ENCODE assay signal across 11 cellular contexts in genomic region chr5:154849261-154849660, GRCh38. TPM values are rescaled to one million over a fixed set of nuclear protein-coding genes. Genes with fewer than 3 reads are reported as not detected.
DNase-seq lines count a peak whose midpoint lies in the region; ATAC-seq and TF ChIP-seq lines count a peak whose summit lies in the region.
"Had no signal": no experiment of that assay in that cellular context is flagged by ENCODE, and none has a peak within 500 bp of the region (broad histone marks: within the 10 kb centered on the region; RNA-seq: fewer than 3 reads in every experiment).

No MANE protein-coding gene starts in this region.

- DNase-seq in fibroblast of mammary gland (ENCODE audit: low read depth) (no peak), nephron progenitor cell (no peak), thoracic aorta (ENCODE audit: low spot score) (no peak), NCI-H1105 (lab: John Stamatoyannopoulos, UW) (no peak), SKM-1 (lab: John Stamatoyannopoulos, UW; ENCODE audit: unreplicated experiment) (no peak)
- DNase-seq in activated T-cell treated with anti-CD3 and anti-CD28 coated beads, Interleukin-2, amount 50 U/mL, for 72 hours = no peak
- DNase-seq in activated CD4-positive, alpha-beta memory T cell treated with anti-CD3 and anti-CD28 coated beads, Interleukin-2, amount 10 ng/mL, durations not matched to agents 7 days and 5 days = no peak
- DNase-seq: amniotic stem cell, NCI-H2171 treated with DMSO at 0.1 percent for 48 hours, T1000 had no signal

- H3K4me1 ChIP-seq in thoracic aorta (ENCODE audit: control insufficient read depth in 1 of 2, low read depth in 2 of 2) = peaks cover 12 to 45% of the 10 kb centered on the region in 2 donors

- H3K9me3 Mint-ChIP-seq in nephron progenitor cell = no peaks in the 10 kb centered on the region
- H3K9me3 Mint-ChIP-seq in activated T-cell treated with anti-CD3 and anti-CD28 coated beads, Interleukin-2, amount 50 U/mL, for 72 hours = no peaks in the 10 kb centered on the region
- H3K9me3 Mint-ChIP-seq in activated CD4-positive, alpha-beta memory T cell treated with anti-CD3 and anti-CD28 coated beads, Interleukin-2, amount 10 ng/mL, durations not matched to agents 7 days and 5 days = no peaks in the 10 kb centered on the region

- ATAC-seq in thoracic aorta (ENCODE audit: insufficient number of reproducible peaks, low FRiP score, low read depth) = no peak
- no peak for ATAC-seq in activated T-cell treated with anti-CD3 and anti-CD28 coated beads, Interleukin-2, amount 50 U/mL, for 72 hours (replicated peaks in 1 of 2)

- POLR2A ChIA-PET in activated CD4-positive, alpha-beta memory T cell treated with anti-CD3 and anti-CD28 coated beads, Interleukin-2, amount 10 ng/mL, durations not matched to agents 7 days and 5 days (lab: Charles Lee) = no interaction called here

- H3K9me3 ChIP-seq in thoracic aorta = no peaks in the 10 kb centered on the region

- H3K4me1 Mint-ChIP-seq in nephron progenitor cell = peaks cover 55% of the 10 kb centered on the region
- H3K4me1 Mint-ChIP-seq in activated T-cell treated with anti-CD3 and anti-CD28 coated beads, Interleukin-2, amount 50 U/mL, for 72 hours (ENCODE audit: low read depth) = peaks cover 17% of the 10 kb centered on the region
- no peaks in the 10 kb centered on the region for H3K4me1 Mint-ChIP-seq in activated CD4-positive, alpha-beta memory T cell treated with anti-CD3 and anti-CD28 coated beads, Interleukin-2, amount 10 ng/mL, durations not matched to agents 7 days and 5 days

- peak overlapping the region in 1 of 2 donors; percentile 78 for H3K27ac ChIP-seq in thoracic aorta

- H3K4me3 ChIP-seq in WI38 (ENCODE audit: low read depth, low read length) = peak overlapping the region; percentile 68
- peak overlapping the region; percentile 4 for H3K4me3 ChIP-seq in fibroblast of mammary gland (ENCODE audit: control insufficient read depth, low read depth, low read length)
- H3K4me3 ChIP-seq in thoracic aorta = peak overlapping the region; percentile 73

- TF ChIP-seq CTCF in WI38 (IDR thresholded peaks at IDR 0.05; ENCODE audit: low read depth, low read length) (no peak), fibroblast of mammary gland (conservative IDR thresholded peaks at IDR 0.05; ENCODE audit: control insufficient read depth, insufficient read depth, low read depth, low read length) (no peak), nephron progenitor cell (IDR thresholded peaks at IDR 0.05) (no peak), thoracic aorta (IDR thresholded peaks at IDR 0.05) (no peak)

- H3K36me3 Mint-ChIP-seq in nephron progenitor cell (ENCODE audit: low read depth) = peaks cover 10% of the 10 kb centered on the region
- H3K36me3 Mint-ChIP-seq in activated T-cell treated with anti-CD3 and anti-CD28 coated beads, Interleukin-2, amount 50 U/mL, for 72 hours (ENCODE audit: insufficient read depth in 2 of 2) = peaks cover 0 to 4% of the 10 kb centered on the region in 2 donors
- no peaks in the 10 kb centered on the region for H3K36me3 Mint-ChIP-seq in activated CD4-positive, alpha-beta memory T cell treated with anti-CD3 and anti-CD28 coated beads, Interleukin-2, amount 10 ng/mL, durations not matched to agents 7 days and 5 days (ENCODE audit: low read depth)

- peak overlapping the region; percentile 98 for H3K27ac Mint-ChIP-seq in nephron progenitor cell
- H3K27ac Mint-ChIP-seq in activated T-cell treated with anti-CD3 and anti-CD28 coated beads, Interleukin-2, amount 50 U/mL, for 72 hours = no peak overlapping the region
- H3K27ac Mint-ChIP-seq in activated CD4-positive, alpha-beta memory T cell treated with anti-CD3 and anti-CD28 coated beads, Interleukin-2, amount 10 ng/mL, durations not matched to agents 7 days and 5 days = no peak overlapping the region

- H3K27me3 Mint-ChIP-seq in nephron progenitor cell (ENCODE audit: low read depth, poor library complexity) = no peaks in the 10 kb centered on the region
- H3K27me3 Mint-ChIP-seq in activated T-cell treated with anti-CD3 and anti-CD28 coated beads, Interleukin-2, amount 50 U/mL, for 72 hours (ENCODE audit: low read depth) = no peaks in the 10 kb centered on the region
- H3K27me3 Mint-ChIP-seq in activated CD4-positive, alpha-beta memory T cell treated with anti-CD3 and anti-CD28 coated beads, Interleukin-2, amount 10 ng/mL, durations not matched to agents 7 days and 5 days = no peaks in the 10 kb centered on the region

- peak overlapping the region; percentile 85 for H3K4me3 Mint-ChIP-seq in nephron progenitor cell
- no peak overlapping the region for H3K4me3 Mint-ChIP-seq in activated T-cell treated with anti-CD3 and anti-CD28 coated beads, Interleukin-2, amount 50 U/mL, for 72 hours
- H3K4me3 Mint-ChIP-seq in activated CD4-positive, alpha-beta memory T cell treated with anti-CD3 and anti-CD28 coated beads, Interleukin-2, amount 10 ng/mL, durations not matched to agents 7 days and 5 days = no peak overlapping the region

- no peaks in the 10 kb centered on the region for H3K27me3 ChIP-seq in thoracic aorta (replicated peaks; ENCODE audit: insufficient read depth)

- H3K36me3 ChIP-seq in thoracic aorta = no peaks in the 10 kb centered on the region

- CTCF ChIA-PET in activated CD4-positive, alpha-beta memory T cell treated with anti-CD3 and anti-CD28 coated beads, Interleukin-2, amount 10 ng/mL, durations not matched to agents 7 days and 5 days (lab: Charles Lee) = no interaction called here

RNA-seq across cellular contexts. Expression of gene FAXDC2, which starts 1.1 kb away (rescaled TPM):
- 10 to 100 TPM; 43.9 to 70.5 TPM for total RNA-seq in thoracic aorta
- under 1 TPM in 1 of 2 donors, not detected in 1; 0.43 TPM for total RNA-seq in activated T-cell treated with anti-CD3 and anti-CD28 coated beads, Interleukin-2, amount 50 U/mL, for 72 hours
- total RNA-seq in activated CD4-positive, alpha-beta memory T cell treated with anti-CD3 and anti-CD28 coated beads, Interleukin-2, amount 10 ng/mL, durations not matched to agents 7 days and 5 days = not detected

RNA-seq across cellular contexts. Expression of gene CNOT8, which starts 9.2 kb away (rescaled TPM):
- total RNA-seq in thoracic aorta = 10 to 100 TPM; 75.5 to 90.9 TPM
- total RNA-seq in activated T-cell treated with anti-CD3 and anti-CD28 coated beads, Interleukin-2, amount 50 U/mL, for 72 hours = 10 to 100 TPM; 59.3 to 63.8 TPM
- 10 to 100 TPM; 86.2 to 94.5 TPM for total RNA-seq in activated CD4-positive, alpha-beta memory T cell treated with anti-CD3 and anti-CD28 coated beads, Interleukin-2, amount 10 ng/mL, durations not matched to agents 7 days and 5 days

Comparison
In these comparisons a context has a peak if more than half of its experiments do, and no peak if none do; other contexts are left out.
1. H3K4me3 ChIP-seq: peak in every context shown above with its lines; median percentile 73 in thoracic aorta; 68 in WI38; 4 in fibroblast of mammary gland.
2. RNA of gene FAXDC2, which starts 1.1 kb away (total RNA-seq): 43.9 to 70.5 TPM in thoracic aorta; 0.43 TPM in activated T-cell treated with anti-CD3 and anti-CD28 coated beads, Interleukin-2, amount 50 U/mL, for 72 hours and not detected in activated CD4-positive, alpha-beta memory T cell treated with anti-CD3 and anti-CD28 coated beads, Interleukin-2, amount 10 ng/mL, durations not matched to agents 7 days and 5 days; every median in the first group is over 10 times any median in the second.